In the genomic region with DNA sequence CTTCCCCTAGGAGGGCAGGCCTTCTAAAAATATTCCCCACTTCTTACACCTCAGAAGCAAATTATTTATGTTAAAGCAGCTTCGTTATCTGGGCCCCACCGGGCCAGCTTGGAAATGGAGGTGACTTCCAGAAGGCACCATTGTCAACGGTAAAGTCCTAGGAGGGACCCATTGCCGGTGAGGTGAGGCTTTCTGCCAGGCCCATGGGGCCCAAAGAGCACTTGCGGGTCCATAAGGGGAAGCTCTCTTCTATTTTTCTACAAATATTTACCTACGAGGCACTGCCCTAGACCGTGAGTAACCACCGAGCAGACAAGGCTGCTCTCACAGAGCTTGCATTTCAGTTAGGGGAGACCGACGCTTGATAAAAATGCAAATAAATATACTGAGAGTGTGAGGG, we compare ENCODE assay signal across 8 cellular contexts. TPM values are rescaled to one million over a fixed set of nuclear protein-coding genes. Genes with fewer than 3 reads are reported as not detected.
"Had no signal": no experiment of that assay in that cellular context is flagged by ENCODE, and none has a peak within 500 bp of the region (broad histone marks: within the 10 kb centered on the region; RNA-seq: fewer than 3 reads in every experiment).

No MANE protein-coding gene starts in this region.

- ATAC-seq: HCT116 had no signal

- H3K27ac Mint-ChIP-seq: HFFc6, IgD-negative memory B cell had no signal

- H3K4me3 Mint-ChIP-seq: HFFc6, IgD-negative memory B cell had no signal

- H3K4me1 Mint-ChIP-seq: IgD-negative memory B cell had no signal

- H3K36me3 ChIP-seq: HAP-1 had no signal

- H3K9me3 ChIP-seq: HAP-1 had no signal

- H3K4me3 ChIP-seq: HAP-1 had no signal

- H3K36me3 Mint-ChIP-seq: IgD-negative memory B cell had no signal

- DNase-seq: GOT3, H7, HFFc6 had no signal

- H3K4me1 ChIP-seq: HAP-1 had no signal

RNA-seq across cellular contexts. Expression of a gene that starts 41.5 kb away (rescaled TPM):
- total RNA-seq: H4, H7, HFFc6, HT-29 had no signal
- polyA plus RNA-seq: IgD-negative memory B cell had no signal
